Comparison of ENCODE assay signal across 23 cellular contexts in genomic region chr2:151200844-151201243, GRCh38.
"Had no signal": no experiment of that assay in that cellular context is flagged by ENCODE, and none has a peak within 500 bp of the region (broad histone marks: within the 10 kb centered on the region; RNA-seq: fewer than 3 reads in every experiment).

No MANE protein-coding gene starts in this region.

- DNase-seq: activated CD4-positive, alpha-beta T cell treated with anti-CD3 and anti-CD28 coated beads, Interleukin-2, amount 10 ng/mL, durations not matched to agents 7 days and 5 days; activated CD8-positive, alpha-beta memory T cell treated with anti-CD3 and anti-CD28 coated beads, Interleukin-2, amount 10 ng/mL, durations not matched to agents 7 days and 5 days; activated CD8-positive, alpha-beta T cell treated with anti-CD3 and anti-CD28 coated beads for 36 hours; activated effector memory CD4-positive, alpha-beta T cell treated with anti-CD3 and anti-CD28 coated beads, Interleukin-2, amount 50 U/mL, for 16 hours; activated T-cell treated with anti-CD3 and anti-CD28 coated beads for 4 hours; aorta; erythroblast; foreskin fibroblast; hippocampal formation; left ventricle myocardium superior; mammary epithelial cell; midbrain; natural killer cell; sigmoid colon; stimulated activated CD4-positive, alpha-beta T cell treated with anti-CD3 and anti-CD28 coated beads, Interleukin-15, amount 100 ng/mL, for 24 hours; stomach had no signal

- H3K4me3 Mint-ChIP-seq: activated CD4-positive, alpha-beta T cell treated with anti-CD3 and anti-CD28 coated beads, Interleukin-2, amount 10 ng/mL, durations not matched to agents 7 days and 5 days; activated CD8-positive, alpha-beta memory T cell treated with anti-CD3 and anti-CD28 coated beads, Interleukin-2, amount 10 ng/mL, durations not matched to agents 7 days and 5 days; activated CD8-positive, alpha-beta T cell treated with anti-CD3 and anti-CD28 coated beads for 36 hours; activated naive CD4-positive, alpha-beta T cell treated with anti-CD3 and anti-CD28 coated beads, Interleukin-2, amount 50 U/mL, for 24 hours; brain; natural killer cell; stimulated activated memory B cell treated with anti-CD40 and anti-IgM and Interleukin-4, amounts not matched to agents 10 μg/mL and 1 μg/mL and 100 μg/mL, for 72 hours had no signal

- H3K4me1 ChIP-seq: sigmoid colon, stomach, suprapubic skin, tibial nerve had no signal

- H3K36me3 ChIP-seq: sigmoid colon, stomach, suprapubic skin, tibial nerve had no signal

- H3K9me3 ChIP-seq: sigmoid colon, stomach, suprapubic skin, tibial nerve had no signal

- H3K27ac Mint-ChIP-seq: activated CD4-positive, alpha-beta T cell treated with anti-CD3 and anti-CD28 coated beads, Interleukin-2, amount 10 ng/mL, durations not matched to agents 7 days and 5 days; activated CD8-positive, alpha-beta memory T cell treated with anti-CD3 and anti-CD28 coated beads, Interleukin-2, amount 10 ng/mL, durations not matched to agents 7 days and 5 days; activated CD8-positive, alpha-beta T cell treated with anti-CD3 and anti-CD28 coated beads for 36 hours; activated naive CD4-positive, alpha-beta T cell treated with anti-CD3 and anti-CD28 coated beads, Interleukin-2, amount 50 U/mL, for 24 hours; natural killer cell; stimulated activated memory B cell treated with anti-CD40 and anti-IgM and Interleukin-4, amounts not matched to agents 10 μg/mL and 1 μg/mL and 100 μg/mL, for 72 hours had no signal

- H3K27me3 ChIP-seq: sigmoid colon, stomach, suprapubic skin, tibial nerve had no signal

- H3K27ac ChIP-seq: sigmoid colon, stomach, suprapubic skin, tibial nerve, VCaP had no signal

- H3K27me3 Mint-ChIP-seq: activated naive CD4-positive, alpha-beta T cell treated with anti-CD3 and anti-CD28 coated beads, Interleukin-2, amount 50 U/mL, for 24 hours; brain had no signal

- H3K4me3 ChIP-seq: sigmoid colon, smooth muscle cell, stomach, suprapubic skin, tibial nerve had no signal

- H3K9me3 Mint-ChIP-seq: activated CD4-positive, alpha-beta T cell treated with anti-CD3 and anti-CD28 coated beads, Interleukin-2, amount 10 ng/mL, durations not matched to agents 7 days and 5 days; activated CD8-positive, alpha-beta T cell treated with anti-CD3 and anti-CD28 coated beads for 36 hours; activated naive CD4-positive, alpha-beta T cell treated with anti-CD3 and anti-CD28 coated beads, Interleukin-2, amount 50 U/mL, for 24 hours; natural killer cell; stimulated activated memory B cell treated with anti-CD40 and anti-IgM and Interleukin-4, amounts not matched to agents 10 μg/mL and 1 μg/mL and 100 μg/mL, for 72 hours had no signal

- H3K4me1 Mint-ChIP-seq: activated CD4-positive, alpha-beta T cell treated with anti-CD3 and anti-CD28 coated beads, Interleukin-2, amount 10 ng/mL, durations not matched to agents 7 days and 5 days; stimulated activated memory B cell treated with anti-CD40 and anti-IgM and Interleukin-4, amounts not matched to agents 10 μg/mL and 1 μg/mL and 100 μg/mL, for 72 hours had no signal

- H3K36me3 Mint-ChIP-seq: activated CD8-positive, alpha-beta memory T cell treated with anti-CD3 and anti-CD28 coated beads, Interleukin-2, amount 10 ng/mL, durations not matched to agents 7 days and 5 days; activated naive CD4-positive, alpha-beta T cell treated with anti-CD3 and anti-CD28 coated beads, Interleukin-2, amount 50 U/mL, for 24 hours; brain; natural killer cell; stimulated activated memory B cell treated with anti-CD40 and anti-IgM and Interleukin-4, amounts not matched to agents 10 μg/mL and 1 μg/mL and 100 μg/mL, for 72 hours had no signal
